In genomic region chr4:144861471-144861870, GRCh38 we compare ENCODE assay signal across 18 cellular contexts.
DNase-seq lines count a peak whose midpoint lies in the region; ATAC-seq and TF ChIP-seq lines count a peak whose summit lies in the region.
"Had no signal": no experiment of that assay in that cellular context is flagged by ENCODE, and none has a peak within 500 bp of the region (broad histone marks: within the 10 kb centered on the region; RNA-seq: fewer than 3 reads in every experiment).

No MANE protein-coding gene starts in this region.

- no peaks in the 10 kb centered on the region for H3K4me1 Mint-ChIP-seq in T-cell
- H3K4me1 Mint-ChIP-seq: CD14-positive monocyte had no signal

- TF ChIP-seq CTCF in colonic mucosa (IDR thresholded peaks at IDR 0.05) = no peak

- POLR2A ChIA-PET in T-cell (lab: Charles Lee) = no interaction called here

- intact Hi-C loops in colonic mucosa (cut with DNase I) = no loop called here

- no peak overlapping the region for H3K4me3 ChIP-seq in colonic mucosa
- H3K4me3 ChIP-seq: GM12878 had no signal

- ATAC-seq in left lobe of liver (peak; percentile 72), T-cell (replicated peaks in 1 of 4) (no peak), HG02588 (IDR thresholded peaks at IDR 0.05; ENCODE audit: unreplicated experiment) (no peak)
- ATAC-seq: CD8-positive, alpha-beta T cell; GM12878 had no signal

- CTCF ChIA-PET in T-cell (lab: Charles Lee) = no interaction called here

- no peaks in the 10 kb centered on the region for H3K9me3 ChIP-seq in colonic mucosa

- H3K9ac ChIP-seq in colonic mucosa (ENCODE audit: low read depth in 2 of 2, low read length in 2 of 2) = no peak overlapping the region

- H3K36me3 ChIP-seq in colonic mucosa = no peaks in the 10 kb centered on the region

- H3K27ac ChIP-seq in colonic mucosa = no peak overlapping the region
- H3K27ac ChIP-seq: 22Rv1 had no signal

- no peaks in the 10 kb centered on the region for H3K4me1 ChIP-seq in colonic mucosa

- DNase-seq in NCI-H2029 (lab: John Stamatoyannopoulos, UW) (peak; percentile 1), NCI-H2029 treated with DMSO at 0.1 percent for 48 hours (lab: John Stamatoyannopoulos, UW) (no peak), colonic mucosa (peak; percentile 24), left lobe of liver (ENCODE audit: low spot score) (no peak), DMS 273 treated with DMSO at 0.1 percent for 48 hours (lab: John Stamatoyannopoulos, UW) (no peak), T-cell (no peak)
- DNase-seq in activated naive CD4-positive, alpha-beta T cell (lab: John Stamatoyannopoulos, UW) = no peak
- DNase-seq: CD8-positive, alpha-beta T cell; COR-L47; DMS79; GOT3; HCEC 1CT; HFFc6; KBM-7 had no signal

- no peaks in the 10 kb centered on the region for H3K27me3 Mint-ChIP-seq in T-cell

- no peak overlapping the region for H3K27ac Mint-ChIP-seq in T-cell
- H3K27ac Mint-ChIP-seq: CD14-positive monocyte; CD8-positive, alpha-beta T cell; HFFc6 had no signal

- peaks cover 6 to 21% (median 19%) of the 10 kb centered on the region in 3 donors for H3K9me3 Mint-ChIP-seq in T-cell

- H3K36me3 Mint-ChIP-seq in T-cell = no peaks in the 10 kb centered on the region
- H3K36me3 Mint-ChIP-seq: CD14-positive monocyte; CD8-positive, alpha-beta T cell had no signal

- no peaks in the 10 kb centered on the region for H3K27me3 ChIP-seq in colonic mucosa

- H3K4me3 Mint-ChIP-seq in T-cell = no peak overlapping the region
- H3K4me3 Mint-ChIP-seq: CD14-positive monocyte; CD8-positive, alpha-beta T cell; HFFc6 had no signal

Comparison
In these comparisons a context has a peak if more than half of its experiments do, and no peak if none do; other contexts are left out.
1. DNase-seq: peak in NCI-H2029 (single experiment) and colonic mucosa (single experiment); none in NCI-H2029 treated with DMSO at 0.1 percent for 48 hours (single experiment), left lobe of liver (single experiment), DMS 273 treated with DMSO at 0.1 percent for 48 hours (single experiment), T-cell (0 of 34) and activated naive CD4-positive, alpha-beta T cell (0 of 4).